12 cellular contexts compared by ENCODE assay signal in genomic region chr6:49541210-49541724, GRCh38. TPM values are rescaled to one million over a fixed set of nuclear protein-coding genes. Genes with fewer than 3 reads are reported as not detected.
A peak's percentile ranks its signal among the peaks of the same experiment; 100 is the strongest.
DNase-seq lines count a peak whose midpoint lies in the region; ATAC-seq, FAIRE-seq and TF ChIP-seq lines count a peak whose summit lies in the region.
"Had no signal": no experiment of that assay in that cellular context is flagged by ENCODE, and none has a peak within 500 bp of the region (broad histone marks: within the 10 kb centered on the region; RNA-seq: fewer than 3 reads in every experiment).

No MANE protein-coding gene starts in this region.

- H3K4me3 ChIP-seq in fibroblast of the aortic adventitia (ENCODE audit: low read depth, low read length) = no peak overlapping the region
- H3K4me3 ChIP-seq: tibial artery had no signal

- DNase-seq in NOMO-1 (lab: John Stamatoyannopoulos, UW; ENCODE audit: unreplicated experiment in 2 of 2) (peak; percentile 9 to 74), NOMO-1 treated with dmso at 0.1 percent for 144 hours (lab: John Stamatoyannopoulos, UW; ENCODE audit: unreplicated experiment) (no peak), OCI-M1 (lab: John Stamatoyannopoulos, UW) (peak; percentile 67), fibroblast of the aortic adventitia (ENCODE audit: low read depth) (peak; percentile 94), urothelium cell line (ENCODE audit: low spot score) (peak; percentile 32)
- no peak for DNase-seq in activated T-cell treated with anti-CD3 and anti-CD28 coated beads, Interleukin-2, amount 50 U/mL, for 48 hours
- DNase-seq: tibial artery had no signal

- no peak for FAIRE-seq in urothelium cell line (lab: Jason Lieb, UNC)

- TF ChIP-seq CTCF in fibroblast of the aortic adventitia (IDR thresholded peaks at IDR 0.05; ENCODE audit: insufficient read depth, low read length) = no peak

- ATAC-seq in GM19023 (IDR thresholded peaks at IDR 0.05; ENCODE audit: unreplicated experiment) (no peak), HG02981 (IDR thresholded peaks at IDR 0.05; ENCODE audit: unreplicated experiment) (no peak)
- ATAC-seq: activated T-helper 17 cell treated with anti-CD3 and anti-CD28 coated beads, Interleukin-2, amount 50 U/mL, for 72 hours had no signal

RNA-seq across cellular contexts. Expression of gene C6orf141, which starts 9.2 kb away (rescaled TPM):
- total RNA-seq in fibroblast of the aortic adventitia (ENCODE audit: low replicate concordance) = 0.57 and 5.7 TPM in 2 replicates
- total RNA-seq: activated T-helper 17 cell treated with anti-CD3 and anti-CD28 coated beads, Interleukin-2, amount 50 U/mL, for 72 hours had no signal

RNA-seq across cellular contexts. Expression of gene GLYATL3, which starts 41.5 kb away (rescaled TPM):
- total RNA-seq in fibroblast of the aortic adventitia (ENCODE audit: low replicate concordance) = not detected in 2 replicates
- total RNA-seq: activated T-helper 17 cell treated with anti-CD3 and anti-CD28 coated beads, Interleukin-2, amount 50 U/mL, for 72 hours; mononuclear cell; T-helper 2 cell treated with Interferon-gamma antibody and Interleukin-4, amounts not matched to agents 100 ng/mL and 5 ng/mL, for 36 hours had no signal

Comparison
In these comparisons a context has a peak if more than half of its experiments do, and no peak if none do; other contexts are left out.
1. DNase-seq: peak in NOMO-1 (2 of 2), OCI-M1 (single experiment), fibroblast of the aortic adventitia (single experiment) and urothelium cell line (single experiment); none in NOMO-1 treated with dmso at 0.1 percent for 144 hours (single experiment) and activated T-cell treated with anti-CD3 and anti-CD28 coated beads, Interleukin-2, amount 50 U/mL, for 48 hours (0 of 2).